In the genomic region with DNA sequence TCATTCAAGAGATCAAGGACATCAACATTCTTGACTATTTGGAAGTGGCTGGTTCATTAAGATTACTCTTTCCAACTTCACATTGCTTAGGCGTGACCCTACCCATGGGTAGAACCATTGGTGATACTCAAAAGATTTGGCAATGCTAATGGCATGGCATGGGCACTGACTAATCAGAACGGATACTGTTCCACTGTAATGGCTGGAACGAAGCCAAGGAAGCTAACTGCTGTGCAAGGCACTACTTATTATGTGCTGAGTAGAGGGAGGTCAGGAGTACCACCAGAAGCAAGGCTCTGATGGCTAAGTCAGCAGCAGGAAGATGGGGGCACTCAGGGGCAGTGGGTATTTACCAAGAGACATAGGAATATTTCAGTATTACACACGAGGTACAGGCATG, we compare ENCODE assay signal across 1 cellular context.
TF ChIP-seq lines count a peak whose summit lies in the region.

No MANE protein-coding gene starts in this region.

TF ChIP-seq in endothelial cell of umbilical vein, 7 proteins besides CTCF, POLR2A, EP300 and RAD21:
- TF ChIP-seq MYC (IDR thresholded peaks at IDR 0.05; ENCODE audit: low read depth, low read length) (no peak), FOS (IDR thresholded peaks at IDR 0.05; ENCODE audit: borderline replicate concordance, insufficient read depth, low read length) (no peak), POLR2AphosphoS5 (IDR thresholded peaks at IDR 0.05; ENCODE audit: insufficient read depth, low read depth, low read length) (no peak), EZH2 (IDR thresholded peaks at IDR 0.05; ENCODE audit: borderline replicate concordance, low read depth, low read length, severe bottlenecking) (no peak), GATA2 (IDR thresholded peaks at IDR 0.05; ENCODE audit: insufficient read depth, insufficient read length, low read depth, low read length) (no peak), JUN (IDR thresholded peaks at IDR 0.05; ENCODE audit: borderline replicate concordance, insufficient read depth, insufficient read length, low read depth) (no peak)
- TF ChIP-seq, protein P1, sequence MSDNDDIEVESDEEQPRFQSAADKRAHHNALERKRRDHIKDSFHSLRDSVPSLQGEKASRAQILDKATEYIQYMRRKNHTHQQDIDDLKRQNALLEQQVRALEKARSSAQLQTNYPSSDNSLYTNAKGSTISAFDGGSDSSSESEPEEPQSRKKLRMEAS (IDR thresholded peaks at IDR 0.05; ENCODE audit: insufficient read depth, insufficient read length), result no peak
